In the genomic region with DNA sequence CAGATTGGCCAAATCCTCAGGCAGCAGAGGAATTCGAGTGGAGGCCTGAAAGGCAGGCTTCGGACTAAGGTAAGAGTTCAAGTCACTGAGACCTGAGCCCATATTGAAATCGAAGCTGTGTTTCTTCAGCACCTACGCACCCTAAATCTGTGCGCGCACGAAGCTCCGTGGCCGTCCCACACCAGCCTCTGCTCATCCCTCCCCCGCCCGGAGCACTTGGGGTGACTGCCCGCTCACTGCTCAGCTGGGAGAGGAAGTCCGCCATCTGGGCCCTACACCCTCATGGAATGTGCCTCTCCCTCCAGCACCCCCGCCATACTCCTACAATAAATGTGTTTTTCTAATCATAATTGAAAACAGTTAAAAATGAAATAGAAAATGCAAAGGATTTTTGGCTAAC, we compare ENCODE assay signal across 17 cellular contexts.
DNase-seq lines count a peak whose midpoint lies in the region; ATAC-seq and TF ChIP-seq lines count a peak whose summit lies in the region.
"Had no signal": no experiment of that assay in that cellular context is flagged by ENCODE, and none has a peak within 500 bp of the region (broad histone marks: within the 10 kb centered on the region; RNA-seq: fewer than 3 reads in every experiment).

No MANE protein-coding gene starts in this region.

- no peaks in the 10 kb centered on the region for H3K4me1 Mint-ChIP-seq in activated T-helper 2 cell treated with anti-CD3 and anti-CD28 coated beads, Interferon-gamma antibody, Interleukin-2, Interleukin-4, amounts not matched to agents 10 μg/mL and 5 μg/mL and 100 μg/mL, durations not matched to agents 14 hours and 24 hours and 36 hours (ENCODE audit: low read depth)
- H3K4me1 Mint-ChIP-seq: B cell had no signal

- no peak overlapping the region for H4K91ac ChIP-seq in neuronal stem cell (ENCODE audit: low read depth, low read length, poor library complexity)

- peaks cover 0 to 2% of the 10 kb centered on the region in 2 donors for H3K4me1 ChIP-seq in neuronal stem cell (ENCODE audit: control insufficient read depth in 2 of 2, insufficient read depth in 1 of 2, low read depth in 1 of 2, low read length in 2 of 2)
- H3K4me1 ChIP-seq: BLaER1 treated with 17β-estradiol and CSF1 and Interleukin-3, amounts not matched to agents 10 nM and 100 nM; Caco-2 had no signal

- no peaks in the 10 kb centered on the region for H3K27me3 Mint-ChIP-seq in activated T-helper 2 cell treated with anti-CD3 and anti-CD28 coated beads, Interferon-gamma antibody, Interleukin-2, Interleukin-4, amounts not matched to agents 10 μg/mL and 5 μg/mL and 100 μg/mL, durations not matched to agents 14 hours and 24 hours and 36 hours (ENCODE audit: low read depth)
- H3K27me3 Mint-ChIP-seq: B cell; CD4-positive, alpha-beta T cell had no signal

- peak overlapping the region; percentile 63 for H2BK12ac ChIP-seq in neuronal stem cell (ENCODE audit: low read length)

- no peak overlapping the region for H2BK5ac ChIP-seq in neuronal stem cell (ENCODE audit: low read length)

- peaks cover 4% of the 10 kb centered on the region for H3K9me3 Mint-ChIP-seq in activated T-helper 2 cell treated with anti-CD3 and anti-CD28 coated beads, Interferon-gamma antibody, Interleukin-2, Interleukin-4, amounts not matched to agents 10 μg/mL and 5 μg/mL and 100 μg/mL, durations not matched to agents 14 hours and 24 hours and 36 hours

- intact Hi-C loops in activated T-helper 2 cell treated with anti-CD3 and anti-CD28 coated beads, Interferon-gamma antibody, Interleukin-2, Interleukin-4, amounts not matched to agents 10 μg/mL and 5 μg/mL and 100 μg/mL, durations not matched to agents 14 hours and 24 hours and 36 hours (cut with micrococcal nuclease): no loop called here

- H2AFZ ChIP-seq in neuronal stem cell (ENCODE audit: low read length): no peak overlapping the region

- H3K9ac ChIP-seq in neuronal stem cell (ENCODE audit: low read depth, low read length, poor library complexity): no peak overlapping the region
- H3K9ac ChIP-seq: BLaER1 treated with 17β-estradiol and CSF1 and Interleukin-3, amounts not matched to agents 10 nM and 100 nM had no signal

- no peak overlapping the region for H3K27ac Mint-ChIP-seq in activated T-helper 2 cell treated with anti-CD3 and anti-CD28 coated beads, Interferon-gamma antibody, Interleukin-2, Interleukin-4, amounts not matched to agents 10 μg/mL and 5 μg/mL and 100 μg/mL, durations not matched to agents 14 hours and 24 hours and 36 hours
- H3K27ac Mint-ChIP-seq: B cell; CD4-positive, alpha-beta T cell; CD8-positive, alpha-beta T cell had no signal

- no peak overlapping the region for H2BK120ac ChIP-seq in neuronal stem cell (ENCODE audit: low read depth, low read length)

- H3K4me3 Mint-ChIP-seq in activated T-helper 2 cell treated with anti-CD3 and anti-CD28 coated beads, Interferon-gamma antibody, Interleukin-2, Interleukin-4, amounts not matched to agents 10 μg/mL and 5 μg/mL and 100 μg/mL, durations not matched to agents 14 hours and 24 hours and 36 hours (ENCODE audit: low read depth): no peak overlapping the region
- H3K4me3 Mint-ChIP-seq: B cell; CD4-positive, alpha-beta T cell; CD8-positive, alpha-beta T cell had no signal

- H3K36me3 ChIP-seq in WERI-Rb-1 (no peaks in the 10 kb centered on the region), neuronal stem cell (replicated peaks in 1 of 2; ENCODE audit: control insufficient read depth in 2 of 2, insufficient read depth in 2 of 2, low read length in 2 of 2) (no peaks in the 10 kb centered on the region)
- H3K36me3 ChIP-seq: BLaER1 treated with 17β-estradiol and CSF1 and Interleukin-3, amounts not matched to agents 10 nM and 100 nM had no signal

- no CpG with 5 or more reads among the region's 14 CpGs for WGBS in neuronal stem cell (ENCODE audit: extremely low coverage in 2 of 2, insufficient read length in 2 of 2, insufficient replicate concordance in 1 of 2), 2 donors

- DNase-seq in Ammon's horn (ENCODE audit: low spot score): peak; percentile 41
- DNase-seq in WERI-Rb-1: peak; percentile 81
- no peak for DNase-seq in neuronal stem cell (ENCODE audit: low spot score)
- DNase-seq in H4 (ENCODE audit: low spot score): no peak
- DNase-seq in activated T-helper 2 cell treated with anti-CD3 and anti-CD28 coated beads, Interferon-gamma antibody, Interleukin-2, Interleukin-4, amounts not matched to agents 10 μg/mL and 5 μg/mL and 100 μg/mL, durations not matched to agents 14 hours and 24 hours and 36 hours (ENCODE audit: low spot score): no peak
- DNase-seq: 8988T; ACHN; Caco-2; Calu3; CD4-positive, alpha-beta T cell; CD8-positive, alpha-beta T cell; DMS79 treated with DMSO at 0.1 percent for 48 hours; GF-D8 had no signal

- H3K4ac ChIP-seq in neuronal stem cell (ENCODE audit: low read length): no peak overlapping the region

- H3K27ac ChIP-seq in WERI-Rb-1: no peak overlapping the region
- no peak overlapping the region for H3K27ac ChIP-seq in neuronal stem cell (replicated peaks; ENCODE audit: low read length)
- H3K27ac ChIP-seq: BLaER1 treated with 17β-estradiol and CSF1 and Interleukin-3, amounts not matched to agents 10 nM and 100 nM; C4-2B had no signal

- ATAC-seq in HG02973 (IDR thresholded peaks at IDR 0.05; ENCODE audit: unreplicated experiment): no peak
- ATAC-seq: CD8-positive, alpha-beta T cell had no signal

- H3K4me3 ChIP-seq in WERI-Rb-1 (ENCODE audit: low read depth, low read length) (peak overlapping the region; percentile 1; the same call in 1 of the 2 replicates), neuronal stem cell (ENCODE audit: low read length in 2 of 2) (no peak overlapping the region)
- H3K4me3 ChIP-seq: BLaER1 treated with 17β-estradiol and CSF1 and Interleukin-3, amounts not matched to agents 10 nM and 100 nM had no signal

- no peak overlapping the region for H2AK5ac ChIP-seq in neuronal stem cell (ENCODE audit: low read depth, low read length)

- H3K4me2 ChIP-seq in neuronal stem cell (ENCODE audit: insufficient read depth, low read length, poor library complexity, severe bottlenecking): no peak overlapping the region
- H3K4me2 ChIP-seq: BLaER1 treated with 17β-estradiol and CSF1 and Interleukin-3, amounts not matched to agents 10 nM and 100 nM had no signal

- H3K79me1 ChIP-seq in neuronal stem cell (ENCODE audit: low read depth, low read length): no peaks in the 10 kb centered on the region

- H3K14ac ChIP-seq in neuronal stem cell (ENCODE audit: low read length): no peak overlapping the region

- no peak overlapping the region for H3K18ac ChIP-seq in neuronal stem cell (ENCODE audit: low read length)

- no peaks in the 10 kb centered on the region for H3K36me3 Mint-ChIP-seq in activated T-helper 2 cell treated with anti-CD3 and anti-CD28 coated beads, Interferon-gamma antibody, Interleukin-2, Interleukin-4, amounts not matched to agents 10 μg/mL and 5 μg/mL and 100 μg/mL, durations not matched to agents 14 hours and 24 hours and 36 hours (ENCODE audit: low read depth)
- H3K36me3 Mint-ChIP-seq: CD8-positive, alpha-beta T cell had no signal

- no peaks in the 10 kb centered on the region for H3K9me3 ChIP-seq in WERI-Rb-1 (ENCODE audit: severe bottlenecking)
- peaks cover 0 to 2% of the 10 kb centered on the region in 2 donors for H3K9me3 ChIP-seq in neuronal stem cell (replicated peaks in 1 of 2; ENCODE audit: control insufficient read depth in 2 of 2, insufficient read depth in 1 of 2, low read depth in 1 of 2, low read length in 2 of 2)
- H3K9me3 ChIP-seq: BLaER1 treated with 17β-estradiol and CSF1 and Interleukin-3, amounts not matched to agents 10 nM and 100 nM; Caco-2 had no signal

- H3K27me3 ChIP-seq in WERI-Rb-1 (ENCODE audit: insufficient read depth, low read depth, severe bottlenecking) (no peaks in the 10 kb centered on the region), neuronal stem cell (ENCODE audit: control insufficient read depth in 3 of 3, insufficient read depth in 3 of 3, low read depth in 1 of 3, low read length in 3 of 3) (no peaks in the 10 kb centered on the region)
- H3K27me3 ChIP-seq: BLaER1 treated with 17β-estradiol and CSF1 and Interleukin-3, amounts not matched to agents 10 nM and 100 nM had no signal

- no peak overlapping the region for H3K23ac ChIP-seq in neuronal stem cell (ENCODE audit: low read depth, low read length, poor library complexity)

- H4K8ac ChIP-seq in neuronal stem cell (ENCODE audit: low read depth, low read length): no peak overlapping the region

- H2BK15ac ChIP-seq in neuronal stem cell (ENCODE audit: low read length): no peak overlapping the region

- no peak for TF ChIP-seq CTCF in WERI-Rb-1 (IDR thresholded peaks at IDR 0.05; ENCODE audit: low read depth, low read length)

Comparison
In these comparisons a context has a peak if more than half of its experiments do, and no peak if none do; other contexts are left out.
1. DNase-seq: peak in Ammon's horn (single experiment) and WERI-Rb-1 (single experiment); none in neuronal stem cell (single experiment), H4 (single experiment) and activated T-helper 2 cell treated with anti-CD3 and anti-CD28 coated beads, Interferon-gamma antibody, Interleukin-2, Interleukin-4, amounts not matched to agents 10 μg/mL and 5 μg/mL and 100 μg/mL, durations not matched to agents 14 hours and 24 hours and 36 hours (single experiment).